ENCODE assay signal across 32 cellular contexts in genomic region chr6:76631641-76632040, GRCh38.
"Had no signal": no experiment of that assay in that cellular context is flagged by ENCODE, and none has a peak within 500 bp of the region (broad histone marks: within the 10 kb centered on the region; RNA-seq: fewer than 3 reads in every experiment).

No MANE protein-coding gene starts in this region.

- H3K4me2 ChIP-seq: hepatocyte had no signal

- H3K4me1 Mint-ChIP-seq: activated CD8-positive, alpha-beta memory T cell treated with anti-CD3 and anti-CD28 coated beads, Interleukin-2, amount 10 ng/mL, durations not matched to agents 7 days and 5 days; activated naive CD4-positive, alpha-beta T cell treated with anti-CD3 and anti-CD28 coated beads, Interleukin-2, amount 10 ng/mL, durations not matched to agents 7 days and 5 days; activated naive CD8-positive, alpha-beta T cell treated with anti-CD3 and anti-CD28 coated beads, Interleukin-2, amount 10 ng/mL, durations not matched to agents 7 days and 5 days; brain; central memory CD8-positive, alpha-beta T cell; T-helper 17 cell had no signal

- H3K9me3 ChIP-seq: ascending aorta had no signal

- H3K27me3 Mint-ChIP-seq: activated CD4-positive, alpha-beta memory T cell treated with anti-CD3 and anti-CD28 coated beads for 36 hours; activated CD8-positive, alpha-beta memory T cell treated with anti-CD3 and anti-CD28 coated beads, Interleukin-2, amount 10 ng/mL, durations not matched to agents 7 days and 5 days; activated naive CD4-positive, alpha-beta T cell treated with anti-CD3 and anti-CD28 coated beads, Interleukin-2, amount 10 ng/mL, durations not matched to agents 7 days and 5 days; activated naive CD8-positive, alpha-beta T cell treated with anti-CD3 and anti-CD28 coated beads, Interleukin-2, amount 10 ng/mL, durations not matched to agents 7 days and 5 days; central memory CD8-positive, alpha-beta T cell; effector memory CD8-positive, alpha-beta T cell; T-helper 17 cell had no signal

- H3K4me3 Mint-ChIP-seq: activated CD4-positive, alpha-beta memory T cell treated with anti-CD3 and anti-CD28 coated beads for 36 hours; activated CD8-positive, alpha-beta memory T cell treated with anti-CD3 and anti-CD28 coated beads, Interleukin-2, amount 10 ng/mL, durations not matched to agents 7 days and 5 days; activated CD8-positive, alpha-beta T cell treated with anti-CD3 and anti-CD28 coated beads, Interleukin-2, amount 10 ng/mL, durations not matched to agents 7 days and 5 days; activated naive CD4-positive, alpha-beta T cell treated with anti-CD3 and anti-CD28 coated beads, Interleukin-2, amount 10 ng/mL, durations not matched to agents 7 days and 5 days; activated naive CD8-positive, alpha-beta T cell treated with anti-CD3 and anti-CD28 coated beads, Interleukin-2, amount 10 ng/mL, durations not matched to agents 7 days and 5 days; activated T-helper 1 cell treated with anti-CD3 and anti-CD28 coated beads, Interleukin-12 subunit alpha, Interleukin-12 subunit beta, Interleukin-2, Interleukin-4 antibody, amounts not matched to agents 30 ng/mL and 10 ng/mL and 1 ng/mL, durations not matched to agents 14 hours and 24 hours and 36 hours; brain; central memory CD8-positive, alpha-beta T cell; effector memory CD8-positive, alpha-beta T cell; T-helper 17 cell; T-helper 2 cell treated with Interferon-gamma antibody and Interleukin-4, amounts not matched to agents 5 μg/mL and 100 μg/mL, for 36 hours; WTC11 had no signal

- H2AFZ ChIP-seq: hepatocyte had no signal

- H3K4me3 ChIP-seq: ascending aorta, esophagus squamous epithelium, gastroesophageal sphincter, heart right ventricle, hepatocyte had no signal

- H3K36me3 ChIP-seq: ascending aorta, esophagus squamous epithelium, gastroesophageal sphincter, heart right ventricle had no signal

- H3K27ac ChIP-seq: ascending aorta, epithelial cell of prostate, esophagus squamous epithelium, gastroesophageal sphincter, heart right ventricle, hepatocyte had no signal

- H3K27me3 ChIP-seq: ascending aorta, esophagus squamous epithelium, gastroesophageal sphincter, heart right ventricle, hepatocyte had no signal

- H3K79me2 ChIP-seq: hepatocyte had no signal

- H3K27ac Mint-ChIP-seq: activated CD4-positive, alpha-beta memory T cell treated with anti-CD3 and anti-CD28 coated beads for 36 hours; activated CD8-positive, alpha-beta memory T cell treated with anti-CD3 and anti-CD28 coated beads, Interleukin-2, amount 10 ng/mL, durations not matched to agents 7 days and 5 days; activated CD8-positive, alpha-beta T cell treated with anti-CD3 and anti-CD28 coated beads, Interleukin-2, amount 10 ng/mL, durations not matched to agents 7 days and 5 days; activated naive CD4-positive, alpha-beta T cell treated with anti-CD3 and anti-CD28 coated beads, Interleukin-2, amount 10 ng/mL, durations not matched to agents 7 days and 5 days; activated naive CD4-positive, alpha-beta T cell treated with anti-CD3 and anti-CD28 coated beads, Interleukin-2, amount 50 U/mL, for 72 hours; activated naive CD8-positive, alpha-beta T cell treated with anti-CD3 and anti-CD28 coated beads, Interleukin-2, amount 10 ng/mL, durations not matched to agents 7 days and 5 days; activated T-helper 1 cell treated with anti-CD3 and anti-CD28 coated beads, Interleukin-12 subunit alpha, Interleukin-12 subunit beta, Interleukin-2, Interleukin-4 antibody, amounts not matched to agents 30 ng/mL and 10 ng/mL and 1 ng/mL, durations not matched to agents 14 hours and 24 hours and 36 hours; activated T-helper 2 cell treated with anti-CD3 and anti-CD28 coated beads, Interferon-gamma antibody, Interleukin-2, Interleukin-4, amounts not matched to agents 10 μg/mL and 5 μg/mL and 100 μg/mL, durations not matched to agents 14 hours and 24 hours and 36 hours; brain; effector memory CD8-positive, alpha-beta T cell; T-helper 17 cell; T-helper 2 cell treated with Interferon-gamma antibody and Interleukin-4, amounts not matched to agents 5 μg/mL and 100 μg/mL, for 36 hours; WTC11 had no signal

- H3K4me1 ChIP-seq: ascending aorta, esophagus squamous epithelium, gastroesophageal sphincter, heart right ventricle had no signal

- H3K36me3 Mint-ChIP-seq: activated CD4-positive, alpha-beta memory T cell treated with anti-CD3 and anti-CD28 coated beads for 36 hours; activated CD8-positive, alpha-beta memory T cell treated with anti-CD3 and anti-CD28 coated beads, Interleukin-2, amount 10 ng/mL, durations not matched to agents 7 days and 5 days; activated naive CD4-positive, alpha-beta T cell treated with anti-CD3 and anti-CD28 coated beads, Interleukin-2, amount 10 ng/mL, durations not matched to agents 7 days and 5 days; activated naive CD8-positive, alpha-beta T cell treated with anti-CD3 and anti-CD28 coated beads, Interleukin-2, amount 10 ng/mL, durations not matched to agents 7 days and 5 days; brain had no signal

- DNase-seq: activated CD4-positive, alpha-beta memory T cell treated with anti-CD3 and anti-CD28 coated beads for 36 hours; activated CD4-positive, alpha-beta T cell treated with anti-CD3 and anti-CD28 coated beads for 1 hour; activated CD4-positive, alpha-beta T cell treated with anti-CD3 and anti-CD28 coated beads for 48 hours; activated CD8-positive, alpha-beta memory T cell treated with anti-CD3 and anti-CD28 coated beads, Interleukin-2, amount 10 ng/mL, durations not matched to agents 7 days and 5 days; activated CD8-positive, alpha-beta memory T cell treated with anti-CD3 and anti-CD28 coated beads, Interleukin-2, amount 50 U/mL, for 4 hours; activated CD8-positive, alpha-beta T cell treated with anti-CD3 and anti-CD28 coated beads, Interleukin-2, amount 10 ng/mL, durations not matched to agents 7 days and 5 days; activated effector memory CD4-positive, alpha-beta T cell treated with anti-CD3 and anti-CD28 coated beads, Interleukin-2, amount 50 U/mL, for 16 hours; activated naive CD4-positive, alpha-beta T cell treated with anti-CD3 and anti-CD28 coated beads, Interleukin-2, amount 10 ng/mL, durations not matched to agents 7 days and 5 days; activated naive CD8-positive, alpha-beta T cell treated with anti-CD3 and anti-CD28 coated beads, Interleukin-2, amount 10 ng/mL, durations not matched to agents 7 days and 5 days; activated T-cell treated with anti-CD3 and anti-CD28 coated beads, Interleukin-2, amount 50 U/mL, for 1 hour; activated T-cell treated with anti-CD3 and anti-CD28 coated beads, Interleukin-2, amount 50 U/mL, for 48 hours; cortex of kidney; dermis blood vessel endothelial cell; effector CD4-positive, alpha-beta T cell; effector memory CD8-positive, alpha-beta T cell; esophagus squamous epithelium; foreskin melanocyte; heart right ventricle; T-helper 1 cell; T-helper 17 cell; T1000 had no signal
